ENCODE assay signal across 10 cellular contexts in the genomic region with DNA sequence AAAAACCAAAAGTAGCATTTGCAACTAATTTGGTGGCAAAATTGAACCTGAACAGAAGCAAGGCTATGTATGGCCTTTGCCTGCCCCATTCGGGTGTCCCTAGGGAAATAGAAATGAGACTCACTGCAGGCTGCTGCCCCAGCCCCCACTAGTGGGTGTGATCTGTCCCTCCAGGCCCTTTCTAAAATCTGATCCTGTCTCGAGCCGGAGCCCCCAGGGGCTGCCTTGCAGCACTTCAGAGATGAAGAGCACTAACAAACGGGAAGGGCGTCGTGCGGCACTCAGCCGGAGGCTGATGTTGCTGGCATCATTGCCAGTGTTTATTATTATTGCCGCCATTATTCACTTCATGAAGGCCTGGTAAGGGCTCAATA. TPM values are rescaled to one million over a fixed set of nuclear protein-coding genes. Genes with fewer than 3 reads are reported as not detected.
DNase-seq lines count a peak whose midpoint lies in the region; ATAC-seq and TF ChIP-seq lines count a peak whose summit lies in the region.
"Had no signal": no experiment of that assay in that cellular context is flagged by ENCODE, and none has a peak within 500 bp of the region (broad histone marks: within the 10 kb centered on the region; RNA-seq: fewer than 3 reads in every experiment).

No MANE protein-coding gene starts in this region.

- H3K9me3 Mint-ChIP-seq in activated naive CD4-positive, alpha-beta T cell treated with anti-CD3 and anti-CD28 coated beads, Interleukin-2, amount 50 U/mL, for 24 hours = no peaks in the 10 kb centered on the region
- H3K9me3 Mint-ChIP-seq: WTC11 had no signal

- ATAC-seq in upper lobe of left lung (ENCODE audit: low FRiP score in 2 of 2) = no peak
- ATAC-seq in GM18520 (IDR thresholded peaks at IDR 0.05; ENCODE audit: unreplicated experiment) = no peak
- ATAC-seq: WTC11 had no signal

- H3K36me3 Mint-ChIP-seq in activated naive CD4-positive, alpha-beta T cell treated with anti-CD3 and anti-CD28 coated beads, Interleukin-2, amount 50 U/mL, for 24 hours = peaks cover 33% of the 10 kb centered on the region
- H3K36me3 Mint-ChIP-seq: WTC11 had no signal

- H3K36me3 ChIP-seq in upper lobe of left lung = peaks cover 6 to 26% (median 21%) of the 10 kb centered on the region in 4 donors
- H3K36me3 ChIP-seq: prostate gland had no signal

- H3K4me3 ChIP-seq in dorsolateral prefrontal cortex (no peak overlapping the region), upper lobe of left lung (no peak overlapping the region)
- H3K4me3 ChIP-seq: prostate gland had no signal

- TF ChIP-seq CTCF in dorsolateral prefrontal cortex (IDR thresholded peaks at IDR 0.05 in 54 of 56, conservative IDR thresholded peaks at IDR 0.05 in 2 of 56; ENCODE audit: low read depth in 1 of 56, partially characterized antibody in 56 of 56) (no peak), upper lobe of left lung (IDR thresholded peaks at IDR 0.05) (no peak), GM13976 (IDR thresholded peaks at IDR 0.05; ENCODE audit: borderline replicate concordance, control extremely low read depth, extremely low read depth, insufficient read depth, missing control alignments) (no peak)

- no peak for TF ChIP-seq POLR2A in upper lobe of left lung (IDR thresholded peaks at IDR 0.05)

- peak overlapping the region; percentile 49 for H3K4me3 Mint-ChIP-seq in activated naive CD4-positive, alpha-beta T cell treated with anti-CD3 and anti-CD28 coated beads, Interleukin-2, amount 50 U/mL, for 24 hours
- H3K4me3 Mint-ChIP-seq: WTC11 had no signal

- POLR2A ChIA-PET in HEK293T (lab: Yijun Ruan, JAX) = no interaction called here

- in situ Hi-C loops in GM13976 (cut with MboI; ENCODE audit: low sequenced_read_pairs, unreplicated experiment) = loop anchor here (5.0 kb wide), 1 partner anchor 41 kb away; a partner anchor contains a TSS

- WGBS in upper lobe of left lung, 2 donors = 56 to 75% methylated on average over 8 to 9 of the region's 9 CpGs

- DNase-seq in activated naive CD4-positive, alpha-beta T cell treated with anti-CD3 and anti-CD28 coated beads, Interleukin-2, amount 50 U/mL, for 16 hours = no peak
- DNase-seq in NCI-H2171 treated with DMSO at 0.1 percent for 48 hours (lab: John Stamatoyannopoulos, UW) (peak; percentile 78), dorsolateral prefrontal cortex (no peak), upper lobe of left lung (no peak), GM13976 (ENCODE audit: low spot score) (no peak), HEK293T (ENCODE audit: extremely low spot score) (no peak)

- H3K27me3 ChIP-seq in dorsolateral prefrontal cortex (no peaks in the 10 kb centered on the region), upper lobe of left lung (no peaks in the 10 kb centered on the region)

- CTCF ChIA-PET in HEK293T (lab: Yijun Ruan, JAX) = no interaction called here

- peak overlapping the region in 50 of 59 donors; percentile 1 to 91 (median 70) for H3K27ac ChIP-seq in dorsolateral prefrontal cortex
- H3K27ac ChIP-seq in upper lobe of left lung = peak overlapping the region; percentile 29 to 81 (median 49)

- peak overlapping the region; percentile 91 for H3K27ac Mint-ChIP-seq in activated naive CD4-positive, alpha-beta T cell treated with anti-CD3 and anti-CD28 coated beads, Interleukin-2, amount 50 U/mL, for 24 hours
- H3K27ac Mint-ChIP-seq: WTC11 had no signal

- no peaks in the 10 kb centered on the region for H3K27me3 Mint-ChIP-seq in activated naive CD4-positive, alpha-beta T cell treated with anti-CD3 and anti-CD28 coated beads, Interleukin-2, amount 50 U/mL, for 24 hours

- no peak for TF ChIP-seq EP300 in upper lobe of left lung (IDR thresholded peaks at IDR 0.05)

- H3K4me1 Mint-ChIP-seq in activated naive CD4-positive, alpha-beta T cell treated with anti-CD3 and anti-CD28 coated beads, Interleukin-2, amount 50 U/mL, for 24 hours = peaks cover 85% of the 10 kb centered on the region

- intact Hi-C loops in dorsolateral prefrontal cortex (cut with DNase I) = no loop called here

- no peaks in the 10 kb centered on the region for H3K9me3 ChIP-seq in upper lobe of left lung
- H3K9me3 ChIP-seq: prostate gland had no signal

- peaks cover 39 to 53% (median 49%) of the 10 kb centered on the region in 4 donors for H3K4me1 ChIP-seq in upper lobe of left lung

TF ChIP-seq in HEK293T, 16 proteins besides CTCF, POLR2A, EP300 and RAD21:
- TF ChIP-seq CTBP1 (IDR thresholded peaks at IDR 0.05; ENCODE audit: borderline replicate concordance) = no peak
- no peak for TF ChIP-seq FOXM1 (IDR thresholded peaks at IDR 0.05; ENCODE audit: borderline replicate concordance)
- no peak for TF ChIP-seq FOXA1 (IDR thresholded peaks at IDR 0.05)
- no peak for TF ChIP-seq HDGF (IDR thresholded peaks at IDR 0.05; ENCODE audit: borderline replicate concordance)
- no peak for TF ChIP-seq TARDBP (IDR thresholded peaks at IDR 0.05)
- TF ChIP-seq NFRKB (IDR thresholded peaks at IDR 0.05) = no peak
- TF ChIP-seq ZNF384 (IDR thresholded peaks at IDR 0.05) = no peak
- TF ChIP-seq, protein P1, sequence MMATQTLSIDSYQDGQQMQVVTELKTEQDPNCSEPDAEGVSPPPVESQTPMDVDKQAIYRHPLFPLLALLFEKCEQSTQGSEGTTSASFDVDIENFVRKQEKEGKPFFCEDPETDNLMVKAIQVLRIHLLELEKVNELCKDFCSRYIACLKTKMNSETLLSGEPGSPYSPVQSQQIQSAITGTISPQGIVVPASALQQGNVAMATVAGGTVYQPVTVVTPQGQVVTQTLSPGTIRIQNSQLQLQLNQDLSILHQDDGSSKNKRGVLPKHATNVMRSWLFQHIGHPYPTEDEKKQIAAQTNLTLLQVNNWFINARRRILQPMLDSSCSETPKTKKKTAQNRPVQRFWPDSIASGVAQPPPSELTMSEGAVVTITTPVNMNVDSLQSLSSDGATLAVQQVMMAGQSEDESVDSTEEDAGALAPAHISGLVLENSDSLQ (IDR thresholded peaks at IDR 0.05) = no peak
- no peak for TF ChIP-seq LEF1 (IDR thresholded peaks at IDR 0.05; ENCODE audit: borderline replicate concordance)
- TF ChIP-seq ELF4 (IDR thresholded peaks at IDR 0.05) = no peak
- no peak for TF ChIP-seq SUZ12 (IDR thresholded peaks at IDR 0.05)
- TF ChIP-seq L3MBTL2 (conservative IDR thresholded peaks at IDR 0.05) = no peak
- TF ChIP-seq FOXK2 (IDR thresholded peaks at IDR 0.05) = no peak
- no peak for TF ChIP-seq ARNT (IDR thresholded peaks at IDR 0.05)
- no peak for TF ChIP-seq BHLHE40 (IDR thresholded peaks at IDR 0.05; ENCODE audit: borderline replicate concordance)
- TF ChIP-seq SP1 (IDR thresholded peaks at IDR 0.05) = no peak

RNA-seq across cellular contexts. Expression of a gene that starts 43.2 kb away (rescaled TPM):
- 100 to 1,000 TPM in 11 of 120 experiments, 10 to 100 TPM in 109; 22.6 to 179 (median 59.4) TPM for total RNA-seq in dorsolateral prefrontal cortex
- 100 to 1,000 TPM in 2 of 6 donors, 10 to 100 TPM in 4; 29.8 to 148 (median 69.9) TPM for total RNA-seq in upper lobe of left lung
